Comparison of ENCODE assay signal across 19 cellular contexts in the genomic region with DNA sequence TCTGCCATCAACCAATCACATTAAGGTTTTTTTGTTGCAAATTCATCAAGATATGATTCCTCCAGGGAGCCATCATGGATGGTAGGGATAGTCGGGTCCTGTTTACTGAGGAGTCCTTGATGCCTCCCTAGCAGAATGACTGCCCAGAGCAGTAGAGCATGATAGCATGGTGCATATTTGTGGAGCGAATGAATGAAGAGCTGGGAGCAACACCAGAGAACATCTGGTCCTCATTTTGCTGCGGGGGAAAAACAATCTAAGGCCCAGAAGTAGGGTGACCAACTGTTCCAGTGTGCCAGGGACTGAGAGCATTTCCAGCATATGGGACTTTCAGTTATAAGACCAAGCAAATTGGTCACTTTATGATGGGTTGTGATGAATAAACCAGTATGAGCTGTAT. TPM values are rescaled to one million over a fixed set of nuclear protein-coding genes. Genes with fewer than 3 reads are reported as not detected.
DNase-seq lines count a peak whose midpoint lies in the region; ATAC-seq, FAIRE-seq and TF ChIP-seq lines count a peak whose summit lies in the region.
"Had no signal": no experiment of that assay in that cellular context is flagged by ENCODE, and none has a peak within 500 bp of the region (broad histone marks: within the 10 kb centered on the region; RNA-seq: fewer than 3 reads in every experiment).

No MANE protein-coding gene starts in this region.

- no peak overlapping the region for H3K4me2 ChIP-seq in SK-N-SH
- H3K4me2 ChIP-seq: BLaER1 treated with 17β-estradiol and CSF1 and Interleukin-3, amounts not matched to agents 10 nM and 100 nM had no signal

- no peaks in the 10 kb centered on the region for H3K36me3 ChIP-seq in SK-N-SH (replicated peaks in 1 of 2; ENCODE audit: control insufficient read depth in 1 of 2, insufficient read depth in 2 of 2, low read length in 1 of 2)
- no peaks in the 10 kb centered on the region for H3K36me3 ChIP-seq in H7 (replicated peaks; ENCODE audit: control insufficient read depth, insufficient read depth, low read length)
- H3K36me3 ChIP-seq: BLaER1 treated with 17β-estradiol and CSF1 and Interleukin-3, amounts not matched to agents 10 nM and 100 nM had no signal

- H3K27me3 ChIP-seq in SK-N-SH (ENCODE audit: insufficient read depth) = peaks cover 27% of the 10 kb centered on the region; the same call in 1 of the 2 replicates
- H3K27me3 ChIP-seq in H7 (ENCODE audit: control insufficient read depth, insufficient read depth, low read length) = no peaks in the 10 kb centered on the region
- H3K27me3 ChIP-seq: BLaER1 treated with 17β-estradiol and CSF1 and Interleukin-3, amounts not matched to agents 10 nM and 100 nM had no signal

- H3K9me3 ChIP-seq in SK-N-SH = no peaks in the 10 kb centered on the region

- DNase-seq in NCI-H524 (lab: John Stamatoyannopoulos, UW) = peak; percentile 3 to 65
- no peak for DNase-seq in NCI-H524 treated with DMSO at 0.1 percent for 48 hours (lab: John Stamatoyannopoulos, UW)
- peak; percentile 33 for DNase-seq in SK-N-SH
- DNase-seq in fibroblast of the aortic adventitia (ENCODE audit: low read depth) = peak; percentile 11
- DNase-seq in H7 = no peak
- no peak for DNase-seq in GM19239 (ENCODE audit: insufficient read length, low spot score)
- DNase-seq in Ammon's horn (ENCODE audit: low spot score) = no peak
- DNase-seq: 8988T; CD8-positive, alpha-beta T cell; DMS79; MM.1S; NCI-H1092; NCI-H2107; NCI-H510A treated with DMSO at 0.1 percent for 48 hours; PC-3; SIG-M5 had no signal

- no peaks in the 10 kb centered on the region for H4K20me1 ChIP-seq in SK-N-SH (ENCODE audit: insufficient read depth)
- H4K20me1 ChIP-seq: BLaER1 treated with 17β-estradiol and CSF1 and Interleukin-3, amounts not matched to agents 10 nM and 100 nM had no signal

- FAIRE-seq in GM19239 (lab: Jason Lieb, UNC) = no peak

- no peak for TF ChIP-seq RAD21 in SK-N-SH (IDR thresholded peaks at IDR 0.05; ENCODE audit: low read length)

- CTCF ChIA-PET in SK-N-SH (lab: Yijun Ruan, JAX) = interaction anchor here (1.4 kb wide), 2 partner anchors 30 to 214 kb away, joined by 3 to 4 read pairs; no protein-coding TSS in a partner anchor

- peaks cover 0 to 8% of the 10 kb centered on the region in 2 experiments; a peak in 1 of 4 replicates for H3K4me1 ChIP-seq in SK-N-SH (ENCODE audit: control insufficient read depth in 1 of 2, insufficient read depth in 2 of 2, low read depth in 1 of 2, low read length in 1 of 2)
- H3K4me1 ChIP-seq: BLaER1 treated with 17β-estradiol and CSF1 and Interleukin-3, amounts not matched to agents 10 nM and 100 nM had no signal

- no peak overlapping the region for H3K4me3 ChIP-seq in SK-N-SH (ENCODE audit: low read depth in 2 of 2, low read length in 1 of 2)
- H3K4me3 ChIP-seq in fibroblast of the aortic adventitia (ENCODE audit: low read depth, low read length) = no peak overlapping the region
- H3K4me3 ChIP-seq in H7 (ENCODE audit: insufficient read depth, low read depth, low read length) = no peak overlapping the region
- H3K4me3 ChIP-seq: BLaER1 treated with 17β-estradiol and CSF1 and Interleukin-3, amounts not matched to agents 10 nM and 100 nM had no signal

- no peaks in the 10 kb centered on the region for H3K79me2 ChIP-seq in SK-N-SH (ENCODE audit: insufficient read depth)

- no peak for ATAC-seq in HG02610 (IDR thresholded peaks at IDR 0.05; ENCODE audit: unreplicated experiment)
- ATAC-seq: CD8-positive, alpha-beta T cell; PC-3 had no signal

- no peak for TF ChIP-seq EP300 in SK-N-SH (IDR thresholded peaks at IDR 0.05; ENCODE audit: borderline replicate concordance in 1 of 2, low read depth in 1 of 2, low read length in 1 of 2)

- no peak overlapping the region for H3K9ac ChIP-seq in SK-N-SH
- H3K9ac ChIP-seq: BLaER1 treated with 17β-estradiol and CSF1 and Interleukin-3, amounts not matched to agents 10 nM and 100 nM had no signal

- H3K27ac ChIP-seq in SK-N-SH (ENCODE audit: low read depth in 2 of 2, low read length in 1 of 2) = no peak overlapping the region
- H3K27ac ChIP-seq: BLaER1 treated with 17β-estradiol and CSF1 and Interleukin-3, amounts not matched to agents 10 nM and 100 nM; RWPE1 had no signal

- H3F3A ChIP-seq in SK-N-SH (replicated peaks; ENCODE audit: insufficient read depth) = no peaks in the 10 kb centered on the region

- WGBS in SK-N-SH (ENCODE audit: low lambda C conversion rate) = 35% methylated on average over 3 of the region's 3 CpGs

- POLR2A ChIA-PET in SK-N-SH (lab: Yijun Ruan, JAX) = interaction anchor here (1.2 kb wide), 1 partner anchor 41 kb away, joined by 4 read pairs; a partner anchor contains a TSS

- TF ChIP-seq CTCF in SK-N-SH (IDR thresholded peaks at IDR 0.05) = no peak
- no peak for TF ChIP-seq CTCF in fibroblast of the aortic adventitia (IDR thresholded peaks at IDR 0.05; ENCODE audit: insufficient read depth, low read length)

- H2AFZ ChIP-seq in SK-N-SH (ENCODE audit: low read depth) = no peak overlapping the region

- no peaks in the 10 kb centered on the region for H3K9me2 ChIP-seq in SK-N-SH

TF ChIP-seq in SK-N-SH, 30 proteins besides CTCF, POLR2A, EP300 and RAD21:
- TF ChIP-seq RXRA (IDR thresholded peaks at IDR 0.05; ENCODE audit: borderline replicate concordance, low read depth) (no peak), TAF1 (IDR thresholded peaks at IDR 0.05; ENCODE audit: borderline replicate concordance, low read depth, low read length) (no peak), TCF12 (IDR thresholded peaks at IDR 0.05) (peak; percentile 35; the same call in 1 of the 2 replicates), MXI1 (IDR thresholded peaks at IDR 0.05; ENCODE audit: low read depth, low read length) (no peak), SIN3A (IDR thresholded peaks at IDR 0.05; ENCODE audit: borderline replicate concordance, low read depth, low read length) (no peak)
TF ChIP-seq in SK-N-SH: peak in this region for 1.

RNA-seq across cellular contexts. Expression of a gene that starts 35.5 kb away (rescaled TPM):
- polyA plus RNA-seq in SK-N-SH (2012; rRNA removed) = 27.0 and 27.4 TPM in 2 replicates
- polyA plus RNA-seq in SK-N-SH (2012; cell fraction: cytosol; rRNA removed) = 29.3 TPM in 2 replicates
- 17.1 and 23.7 TPM in 2 replicates for polyA plus RNA-seq in SK-N-SH (2012; cell fraction: nucleus; rRNA removed)
- 15.0 and 17.4 TPM in 2 replicates for total RNA-seq in fibroblast of the aortic adventitia (ENCODE audit: low replicate concordance)
- 10.2 and 10.5 TPM in 2 replicates for total RNA-seq in H7 (2014; rRNA removed; shearing (Covaris generic))

RNA-seq across cellular contexts. Expression of a gene that starts 40.7 kb away (rescaled TPM):
- polyA plus RNA-seq in SK-N-SH (2012; rRNA removed) = 248 and 291 TPM in 2 replicates
- 162 and 163 TPM in 2 replicates for polyA plus RNA-seq in SK-N-SH (2012; cell fraction: cytosol; rRNA removed)
- polyA plus RNA-seq in SK-N-SH (2012; cell fraction: nucleus; rRNA removed) = 1,134 and 1,547 TPM in 2 replicates
- total RNA-seq in fibroblast of the aortic adventitia (ENCODE audit: low replicate concordance) = 330 and 375 TPM in 2 replicates
- 326 and 341 TPM in 2 replicates for total RNA-seq in H7 (2014; rRNA removed; shearing (Covaris generic))

RNA-seq across cellular contexts. Expression of a gene that starts 59.7 kb away (rescaled TPM):
- 35.1 and 43.0 TPM in 2 replicates for polyA plus RNA-seq in SK-N-SH (2012; rRNA removed)
- polyA plus RNA-seq in SK-N-SH (2012; cell fraction: cytosol; rRNA removed) = 42.9 and 43.3 TPM in 2 replicates
- polyA plus RNA-seq in SK-N-SH (2012; cell fraction: nucleus; rRNA removed) = 27.8 and 49.4 TPM in 2 replicates
- 16.4 and 76.2 TPM in 2 replicates for total RNA-seq in fibroblast of the aortic adventitia (ENCODE audit: low replicate concordance)
- 48.2 and 66.1 TPM in 2 replicates for total RNA-seq in H7 (2014; rRNA removed; shearing (Covaris generic))

Comparison
In these comparisons a context has a peak if more than half of its experiments do, and no peak if none do; other contexts are left out.
1. DNase-seq: peak in NCI-H524 (2 of 2), SK-N-SH (single experiment) and fibroblast of the aortic adventitia (single experiment); none in NCI-H524 treated with DMSO at 0.1 percent for 48 hours (single experiment), H7 (single experiment), GM19239 (single experiment) and Ammon's horn (single experiment).